16 cellular contexts compared by ENCODE assay signal in the genomic region with DNA sequence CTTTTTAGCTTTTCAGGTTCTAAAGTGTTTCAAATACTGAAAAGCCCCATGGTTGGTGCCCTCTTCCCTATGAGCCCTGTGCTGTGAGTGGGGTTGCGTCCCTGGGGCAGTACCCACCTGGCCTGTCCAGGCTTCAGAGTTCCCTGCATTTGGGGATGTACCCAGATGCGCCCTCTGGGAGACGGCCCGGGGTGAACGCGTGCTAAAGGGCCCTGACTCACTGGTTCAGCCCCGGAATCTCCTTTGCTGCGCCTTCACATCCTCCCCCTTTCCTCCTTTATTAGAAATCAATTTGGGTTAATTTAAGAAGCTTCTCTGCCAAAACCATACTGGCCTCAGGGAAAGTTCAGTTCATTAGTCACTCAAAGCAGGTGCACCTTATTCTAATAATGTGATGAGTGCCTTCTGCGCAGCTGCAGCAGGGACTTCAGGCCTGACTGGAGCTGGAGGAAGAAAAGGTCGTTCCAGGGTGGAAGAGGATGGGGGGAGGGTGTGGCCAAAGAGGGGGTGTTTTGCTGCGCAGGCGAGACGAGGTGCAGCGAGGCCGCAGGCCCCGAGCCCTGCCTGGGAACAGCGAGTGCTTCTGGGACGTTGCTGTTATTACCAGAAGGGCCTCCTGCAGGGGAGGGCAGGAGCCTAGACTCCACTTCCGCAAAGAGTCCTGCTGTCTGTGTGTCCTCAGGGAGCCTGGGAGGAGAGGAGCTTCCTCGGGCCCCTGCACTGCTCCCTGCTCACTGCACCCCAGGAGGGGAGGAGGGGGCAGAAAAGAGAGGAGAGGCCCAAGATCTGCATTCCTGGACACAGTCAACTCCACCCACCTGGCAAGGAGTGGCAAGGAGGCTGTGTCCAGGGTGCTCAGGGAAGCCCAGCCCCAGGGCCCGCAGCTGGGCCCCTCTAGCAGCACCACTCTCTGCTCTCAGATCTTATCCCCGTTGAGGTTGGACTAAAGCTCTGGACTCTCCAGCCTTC.
DNase-seq lines count a peak whose midpoint lies in the region; ATAC-seq and TF ChIP-seq lines count a peak whose summit lies in the region.
"Had no signal": no experiment of that assay in that cellular context is flagged by ENCODE, and none has a peak within 500 bp of the region (broad histone marks: within the 10 kb centered on the region; RNA-seq: fewer than 3 reads in every experiment).

No MANE protein-coding gene starts in this region.

- WGBS in neuronal stem cell (ENCODE audit: extremely low coverage in 2 of 2, insufficient read length in 2 of 2, insufficient replicate concordance in 1 of 2), 2 donors, result no CpG with 5 or more reads among the region's 22 CpGs

- H2AK5ac ChIP-seq in neuronal stem cell (ENCODE audit: low read depth, low read length), result no peak overlapping the region

- TF ChIP-seq CTCF in BE2C (IDR thresholded peaks at IDR 0.05; ENCODE audit: low read depth, low read length), result no peak
- no peak for TF ChIP-seq CTCF in choroid plexus epithelial cell (conservative IDR thresholded peaks at IDR 0.05; ENCODE audit: low read depth, low read length)
- no peak for TF ChIP-seq CTCF in MM.1S (IDR thresholded peaks at IDR 0.05; ENCODE audit: low read length)

- peak overlapping the region; percentile 14 for H2BK5ac ChIP-seq in neuronal stem cell (ENCODE audit: low read length)

- H3K27me3 ChIP-seq in BE2C (no peaks in the 10 kb centered on the region), neuronal stem cell (ENCODE audit: control insufficient read depth in 3 of 3, insufficient read depth in 3 of 3, low read depth in 1 of 3, low read length in 3 of 3) (no peaks in the 10 kb centered on the region), MM.1S (replicated peaks; ENCODE audit: insufficient read depth, low read length) (no peaks in the 10 kb centered on the region)
- H3K27me3 ChIP-seq: cardiac muscle cell had no signal

- ATAC-seq in GM18517 (IDR thresholded peaks at IDR 0.05; ENCODE audit: unreplicated experiment), result no peak
- ATAC-seq: T-helper 17 cell had no signal

- DNase-seq in BE2C (peak; percentile 31), G401 (ENCODE audit: low spot score) (peak; percentile 9), choroid plexus epithelial cell (ENCODE audit: low read depth) (peak; percentile 96), neuronal stem cell (ENCODE audit: low spot score) (no peak), DMS153 (lab: John Stamatoyannopoulos, UW) (no peak), MM.1S (no peak)
- DNase-seq: activated CD4-positive, CD25-positive, alpha-beta regulatory T cell; KBM-7; midbrain; NCI-H1092; NCI-H345; SHP77; T-helper 17 cell had no signal

- no peak overlapping the region for H2BK120ac ChIP-seq in neuronal stem cell (ENCODE audit: low read depth, low read length)

- H4K8ac ChIP-seq in neuronal stem cell (ENCODE audit: low read depth, low read length), result no peak overlapping the region

- H4K20me1 ChIP-seq in MM.1S (ENCODE audit: insufficient read depth, low read length), result no peaks in the 10 kb centered on the region

- no peak overlapping the region for H3K4me3 ChIP-seq in BE2C (ENCODE audit: low read depth, low read length)
- H3K4me3 ChIP-seq in choroid plexus epithelial cell (ENCODE audit: low read depth, low read length), result no peak overlapping the region
- H3K4me3 ChIP-seq in neuronal stem cell (ENCODE audit: low read length in 2 of 2), result no peak overlapping the region
- no peak overlapping the region for H3K4me3 ChIP-seq in MM.1S (ENCODE audit: low read length)
- H3K4me3 ChIP-seq: cardiac muscle cell had no signal

- H3K4me1 ChIP-seq in BE2C (peaks cover 17% of the 10 kb centered on the region), neuronal stem cell (ENCODE audit: control insufficient read depth in 2 of 2, insufficient read depth in 1 of 2, low read depth in 1 of 2, low read length in 2 of 2) (peaks cover 0 to 15% of the 10 kb centered on the region in 2 donors), MM.1S (ENCODE audit: low read length) (no peaks in the 10 kb centered on the region)

- H2AFZ ChIP-seq in neuronal stem cell (ENCODE audit: low read length) (no peak overlapping the region), MM.1S (ENCODE audit: low read length) (no peak overlapping the region)

- H4K91ac ChIP-seq in neuronal stem cell (ENCODE audit: low read depth, low read length, poor library complexity), result no peak overlapping the region

- H2BK15ac ChIP-seq in neuronal stem cell (ENCODE audit: low read length), result no peak overlapping the region

- no peak overlapping the region for H3K4ac ChIP-seq in neuronal stem cell (ENCODE audit: low read length)

- no peak overlapping the region for H3K9ac ChIP-seq in neuronal stem cell (ENCODE audit: low read depth, low read length, poor library complexity)
- no peak overlapping the region for H3K9ac ChIP-seq in MM.1S (ENCODE audit: low read length)

- H3K14ac ChIP-seq in neuronal stem cell (ENCODE audit: low read length), result no peak overlapping the region

- no peaks in the 10 kb centered on the region for H3F3A ChIP-seq in MM.1S (ENCODE audit: insufficient read depth, low read length)

- H3K27ac ChIP-seq in neuronal stem cell (replicated peaks; ENCODE audit: low read length), result no peak overlapping the region
- H3K27ac ChIP-seq in MM.1S (ENCODE audit: low read length), result no peak overlapping the region
- H3K27ac ChIP-seq: cardiac muscle cell, HL-60 had no signal

- H3K36me3 ChIP-seq in BE2C (no peaks in the 10 kb centered on the region), neuronal stem cell (replicated peaks in 1 of 2; ENCODE audit: control insufficient read depth in 2 of 2, insufficient read depth in 2 of 2, low read length in 2 of 2) (no peaks in the 10 kb centered on the region), MM.1S (replicated peaks; ENCODE audit: insufficient read depth, low read length) (no peaks in the 10 kb centered on the region)
- H3K36me3 ChIP-seq: cardiac muscle cell had no signal

- H3K23ac ChIP-seq in neuronal stem cell (ENCODE audit: low read depth, low read length, poor library complexity), result no peak overlapping the region

- H3K9me2 ChIP-seq in MM.1S (replicated peaks; ENCODE audit: insufficient read depth, low read length), result no peaks in the 10 kb centered on the region

- H3K79me1 ChIP-seq in neuronal stem cell (ENCODE audit: low read depth, low read length), result no peaks in the 10 kb centered on the region

- peak overlapping the region; percentile 75 for H3K18ac ChIP-seq in neuronal stem cell (ENCODE audit: low read length)

- no peaks in the 10 kb centered on the region for H3K79me2 ChIP-seq in MM.1S (ENCODE audit: low read length)

- in situ Hi-C loops in G401 (cut with HindIII; ENCODE audit: low sequenced_read_pairs), result no loop called here

- no peak overlapping the region for H3K4me2 ChIP-seq in neuronal stem cell (ENCODE audit: insufficient read depth, low read length, poor library complexity, severe bottlenecking)
- no peak overlapping the region for H3K4me2 ChIP-seq in MM.1S (ENCODE audit: low read depth, low read length)

- H3K9me3 ChIP-seq in BE2C (no peaks in the 10 kb centered on the region), neuronal stem cell (replicated peaks in 1 of 2; ENCODE audit: control insufficient read depth in 2 of 2, insufficient read depth in 1 of 2, low read depth in 1 of 2, low read length in 2 of 2) (no peaks in the 10 kb centered on the region), MM.1S (replicated peaks; ENCODE audit: insufficient read depth, low read length) (no peaks in the 10 kb centered on the region)

- H2BK12ac ChIP-seq in neuronal stem cell (ENCODE audit: low read length), result no peak overlapping the region

Comparison
In these comparisons a context has a peak if more than half of its experiments do, and no peak if none do; other contexts are left out.
1. DNase-seq: peak in BE2C (single experiment), G401 (single experiment) and choroid plexus epithelial cell (single experiment); none in neuronal stem cell (single experiment), DMS153 (single experiment) and MM.1S (single experiment).